ENCODE assay signal across 8 cellular contexts in the genomic region with DNA sequence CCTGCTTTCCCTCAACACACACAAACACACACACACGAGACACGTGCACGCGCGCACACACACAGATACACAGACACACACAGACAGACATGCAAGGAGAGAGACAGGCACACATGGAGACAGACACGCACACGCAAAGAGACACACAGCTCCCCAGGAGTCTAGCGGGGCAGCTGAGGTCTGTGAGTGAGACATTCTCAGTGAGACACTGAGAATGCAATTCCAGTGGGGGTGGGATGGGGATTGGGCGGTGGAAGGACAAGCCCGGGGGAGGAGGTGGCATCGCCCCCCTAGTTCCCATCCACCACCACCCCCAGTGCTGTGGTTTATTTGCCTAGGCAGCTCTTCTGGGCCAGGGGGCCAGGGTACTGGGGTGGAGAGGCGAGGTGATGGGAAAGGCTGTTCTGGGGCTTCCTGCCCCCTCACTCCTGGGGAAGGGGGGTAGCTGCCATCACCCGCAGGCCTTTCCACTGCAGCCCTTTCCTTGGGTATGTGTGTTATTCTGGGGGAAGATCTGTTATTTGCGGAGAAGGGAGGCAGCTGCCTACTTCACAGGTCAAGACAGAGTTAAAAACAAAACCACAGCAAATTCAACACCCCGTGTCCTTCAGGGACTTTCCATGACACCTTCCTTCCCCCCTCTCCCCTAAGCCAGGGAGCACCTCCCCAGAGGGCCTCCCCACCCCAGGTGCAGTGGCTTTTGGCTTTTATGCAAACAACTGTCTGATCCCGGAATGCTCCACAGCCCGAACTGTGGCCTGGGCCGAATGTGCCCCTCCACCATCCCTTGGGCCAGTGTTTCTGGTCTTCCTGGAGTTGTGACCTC. TPM values are rescaled to one million over a fixed set of nuclear protein-coding genes. Genes with fewer than 3 reads are reported as not detected.
DNase-seq lines count a peak whose midpoint lies in the region; FAIRE-seq and TF ChIP-seq lines count a peak whose summit lies in the region.

No MANE protein-coding gene starts in this region.

- no peak for TF ChIP-seq CTCF in KMS-11 (conservative IDR thresholded peaks at IDR 0.05; ENCODE audit: low read depth, low read length)
- TF ChIP-seq CTCF in uterus (IDR thresholded peaks at IDR 0.05), result no peak

- DNase-seq in GM12891 (ENCODE audit: insufficient read length, low spot score) (no peak), activated gamma-delta T cell treated with Interleukin-2 at 50 U/mL for 16 hours (peak; percentile 58), uterus (no peak), NCI-H2171 (lab: John Stamatoyannopoulos, UW) (no peak), AG20443 (ENCODE audit: low spot score) (no peak), cerebellum (ENCODE audit: low spot score) (no peak)

- peak overlapping the region; percentile 99 for H3K4me2 ChIP-seq in KMS-11

- H3K4me3 ChIP-seq in KMS-11 (IDR thresholded peaks at IDR 0.05; ENCODE audit: insufficient read depth, low read depth, low read length) (no peak overlapping the region), muscle layer of duodenum (ENCODE audit: low read depth in 1 of 2, low read length in 2 of 2) (no peak overlapping the region), uterus (no peak overlapping the region)

- H3K27ac ChIP-seq in KMS-11 (peak overlapping the region; percentile 98), muscle layer of duodenum (ENCODE audit: low read length) (peak overlapping the region; percentile 67), uterus (peak overlapping the region in 1 of 2 donors; percentile 91)

- no peaks in the 10 kb centered on the region for H3K27me3 ChIP-seq in KMS-11 (ENCODE audit: insufficient read depth, low read depth)
- no peaks in the 10 kb centered on the region for H3K27me3 ChIP-seq in muscle layer of duodenum (ENCODE audit: low read depth, low read length)
- H3K27me3 ChIP-seq in uterus, result no peaks in the 10 kb centered on the region

- H3K79me2 ChIP-seq in KMS-11 (ENCODE audit: insufficient read depth, low read depth), result peaks cover 11% of the 10 kb centered on the region; the same call in 1 of the 2 replicates

- H3K4me1 ChIP-seq in KMS-11 (ENCODE audit: low read depth, poor library complexity, severe bottlenecking) (peaks cover 80% of the 10 kb centered on the region), muscle layer of duodenum (ENCODE audit: control insufficient read depth in 1 of 2, insufficient read depth in 2 of 2, low read length in 2 of 2) (peaks cover 8 to 9% of the 10 kb centered on the region in 2 donors), uterus (no peaks in the 10 kb centered on the region)

- H3K9me3 ChIP-seq in muscle layer of duodenum (ENCODE audit: control insufficient read depth in 1 of 2, low read length in 2 of 2), result no peaks in the 10 kb centered on the region
- H3K9me3 ChIP-seq in uterus, result no peaks in the 10 kb centered on the region

- no peaks in the 10 kb centered on the region for H4K20me1 ChIP-seq in KMS-11 (ENCODE audit: insufficient read depth)

- H2AFZ ChIP-seq in KMS-11 (ENCODE audit: low read depth), result no peak overlapping the region

- FAIRE-seq in GM12891 (lab: Jason Lieb, UNC), result peak; percentile 95

- peak; percentile 53 for TF ChIP-seq POLR2A in GM12891 (IDR thresholded peaks at IDR 0.05; ENCODE audit: low read depth, low read length)
- TF ChIP-seq POLR2A in uterus (IDR thresholded peaks at IDR 0.05), result no peak

- H3K9ac ChIP-seq in KMS-11, result peak overlapping the region; percentile 91

- intact Hi-C loops in uterus (cut with DNase I; ENCODE audit: low total_unique reads), result no loop called here

- H3K36me3 ChIP-seq in KMS-11 (ENCODE audit: insufficient read depth) (no peaks in the 10 kb centered on the region), muscle layer of duodenum (ENCODE audit: control insufficient read depth in 1 of 2, insufficient read depth in 2 of 2, low read length in 2 of 2) (no peaks in the 10 kb centered on the region), uterus (no peaks in the 10 kb centered on the region)

TF ChIP-seq in GM12891, 5 proteins besides CTCF, POLR2A, EP300 and RAD21:
- no peak for TF ChIP-seq PAX5 (IDR thresholded peaks at IDR 0.05; ENCODE audit: insufficient read depth, low read length, severe bottlenecking)
- no peak for TF ChIP-seq TAF1 (IDR thresholded peaks at IDR 0.05; ENCODE audit: low read depth, low read length)
- peak; percentile 53 for TF ChIP-seq POLR2AphosphoS5 (IDR thresholded peaks at IDR 0.05; ENCODE audit: low read depth, low read length)
- no peak for TF ChIP-seq SPI1 (IDR thresholded peaks at IDR 0.05; ENCODE audit: low read depth, low read length)
- peak; percentile 90 for TF ChIP-seq POU2F2 (IDR thresholded peaks at IDR 0.05; ENCODE audit: low read depth, low read length)

RNA-seq across cellular contexts. Expression of a gene that starts 18.0 kb away (rescaled TPM):
- 0.49 TPM for polyA plus RNA-seq in GM12891 (2012; ENCODE audit: low read depth, missing spikeins)
- total RNA-seq in uterus (10 to 100 TPM in 1 of 4 donors, 1 to 10 TPM in 2, under 1 TPM in 1; 0.51 to 14.3 (median 5.6) TPM), cerebellum (not detected)

RNA-seq across cellular contexts. Expression of a gene that starts 25.4 kb away (rescaled TPM):
- polyA plus RNA-seq in GM12891 (2012; ENCODE audit: low read depth, missing spikeins), result 44.9 TPM
- total RNA-seq in uterus (100 to 1,000 TPM in 1 of 4 donors, 10 to 100 TPM in 2, 1 to 10 TPM in 1; 4.9 to 125 (median 58.5) TPM), cerebellum (8.4 TPM)

RNA-seq across cellular contexts. Expression of a gene that starts 55.9 kb away (rescaled TPM):
- polyA plus RNA-seq in GM12891 (2012; ENCODE audit: low read depth, missing spikeins), result 2.8 TPM
- 10 to 100 TPM; 11.8 to 98.8 (median 44.6) TPM for total RNA-seq in uterus
- total RNA-seq in cerebellum, result 16.9 TPM
